Comparison of ENCODE assay signal across 25 cellular contexts in the genomic region with DNA sequence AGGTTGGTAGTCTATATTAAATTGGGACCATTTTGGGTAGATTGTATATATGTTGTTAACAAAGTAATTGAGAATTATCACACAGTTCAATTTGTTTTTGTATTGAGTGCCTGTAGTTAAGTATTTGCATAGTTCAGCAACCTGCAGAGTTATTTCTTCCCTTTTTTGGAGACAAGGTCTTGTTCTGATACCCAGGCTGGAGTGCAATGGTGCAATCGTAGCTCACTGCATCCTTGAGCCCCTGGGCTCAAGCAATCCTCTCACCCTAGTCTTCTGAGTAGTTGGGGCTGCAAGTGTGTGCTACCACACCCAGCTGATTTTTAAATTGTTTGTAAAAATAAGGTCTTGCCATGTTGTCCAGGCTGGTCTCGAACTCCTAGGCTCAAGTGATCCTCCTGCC.
DNase-seq lines count a peak whose midpoint lies in the region; ATAC-seq and TF ChIP-seq lines count a peak whose summit lies in the region.
"Had no signal": no experiment of that assay in that cellular context is flagged by ENCODE, and none has a peak within 500 bp of the region (broad histone marks: within the 10 kb centered on the region; RNA-seq: fewer than 3 reads in every experiment).

No MANE protein-coding gene starts in this region.

- no peaks in the 10 kb centered on the region for H3K36me3 ChIP-seq in Caco-2 (ENCODE audit: control insufficient read depth, insufficient read depth, low read length)

- H3K36me3 Mint-ChIP-seq in Caco-2 (ENCODE audit: insufficient read depth, unreplicated experiment), result peaks cover 42% of the 10 kb centered on the region
- peaks cover 21% of the 10 kb centered on the region for H3K36me3 Mint-ChIP-seq in progenitor cell of endocrine pancreas (ENCODE audit: insufficient read depth)
- H3K36me3 Mint-ChIP-seq in natural killer cell, result peaks cover 26% of the 10 kb centered on the region

- no peaks in the 10 kb centered on the region for H3K27me3 ChIP-seq in Caco-2 (replicated peaks; ENCODE audit: control insufficient read depth, insufficient read depth, low read length)

- H3K4me3 ChIP-seq in Caco-2 (ENCODE audit: low read depth, low read length), result no peak overlapping the region
- H3K4me3 ChIP-seq: K562, SK-N-MC had no signal

- POLR2A ChIA-PET in Caco-2 (lab: Charles Lee), result no interaction called here

- H3K4me1 ChIP-seq in Caco-2, result no peaks in the 10 kb centered on the region

- H3K27me3 Mint-ChIP-seq in Caco-2 (ENCODE audit: insufficient read depth, unreplicated experiment), result no peaks in the 10 kb centered on the region
- H3K27me3 Mint-ChIP-seq in progenitor cell of endocrine pancreas, result no peaks in the 10 kb centered on the region
- no peaks in the 10 kb centered on the region for H3K27me3 Mint-ChIP-seq in natural killer cell (ENCODE audit: low read depth in 2 of 2)
- H3K27me3 Mint-ChIP-seq: B cell; CD8-positive, alpha-beta memory T cell had no signal

- H3K9me3 Mint-ChIP-seq in Caco-2 (ENCODE audit: unreplicated experiment) (no peaks in the 10 kb centered on the region), progenitor cell of endocrine pancreas (ENCODE audit: low read depth) (no peaks in the 10 kb centered on the region), natural killer cell (no peaks in the 10 kb centered on the region)
- H3K9me3 Mint-ChIP-seq: CD8-positive, alpha-beta memory T cell had no signal

- no peaks in the 10 kb centered on the region for H3K9me3 ChIP-seq in Caco-2

- no peak for TF ChIP-seq CTCF in Caco-2 (IDR thresholded peaks at IDR 0.05; ENCODE audit: insufficient read depth in 1 of 2, low read depth in 1 of 2, low read length in 1 of 2, severe bottlenecking in 1 of 2, unreplicated experiment in 1 of 2)
- no peak for TF ChIP-seq CTCF in progenitor cell of endocrine pancreas (IDR thresholded peaks at IDR 0.05; ENCODE audit: unreplicated experiment)
- TF ChIP-seq CTCF in natural killer cell (IDR thresholded peaks at IDR 0.05), result no peak

- TSS peak; percentile 16 for BruUV-seq in Caco-2 (replicated peaks; lab: Mats Ljungman, UMichigan)

- H3K27ac Mint-ChIP-seq in Caco-2 (ENCODE audit: unreplicated experiment) (no peak overlapping the region), progenitor cell of endocrine pancreas (peak overlapping the region; percentile 15), natural killer cell (no peak overlapping the region)
- H3K27ac Mint-ChIP-seq: B cell had no signal

- H3K4me3 Mint-ChIP-seq in Caco-2 (ENCODE audit: unreplicated experiment) (no peak overlapping the region), progenitor cell of endocrine pancreas (ENCODE audit: low read depth) (no peak overlapping the region), natural killer cell (no peak overlapping the region)
- H3K4me3 Mint-ChIP-seq: B cell; CD8-positive, alpha-beta memory T cell had no signal

- ATAC-seq in GM18519 (IDR thresholded peaks at IDR 0.05; ENCODE audit: low FRiP score, unreplicated experiment) (peak; percentile 20), GM21515 (IDR thresholded peaks at IDR 0.05; ENCODE audit: unreplicated experiment) (no peak), natural killer cell (no peak)
- ATAC-seq: HCT116, K562 had no signal

- CTCF ChIA-PET in Caco-2 (lab: Charles Lee), result no interaction called here

- H3K4me1 Mint-ChIP-seq in Caco-2 (ENCODE audit: low read depth, unreplicated experiment) (no peaks in the 10 kb centered on the region), progenitor cell of endocrine pancreas (ENCODE audit: low read depth) (peaks cover 2% of the 10 kb centered on the region), natural killer cell (peaks cover 5 to 12% of the 10 kb centered on the region in 2 donors)

- intact Hi-C loops in Caco-2 (cut with micrococcal nuclease; ENCODE audit: unreplicated experiment) (no loop called here), natural killer cell (cut with micrococcal nuclease) (no loop called here)

- DNase-seq in Caco-2, result no peak
- DNase-seq in MV-4-11 (lab: John Stamatoyannopoulos, UW), result peak; percentile 30
- no peak for DNase-seq in progenitor cell of endocrine pancreas (ENCODE audit: low spot score, unreplicated experiment)
- DNase-seq in natural killer cell, result no peak
- DNase-seq in GOT3 (lab: John Stamatoyannopoulos, UW), result no peak
- DNase-seq: Calu3; CD8-positive, alpha-beta memory T cell; DMS79 treated with DMSO at 0.1 percent for 48 hours; GF-D8; Kasumi-1; NCI-H1092; NCI-H1436; NCI-H187; NCI-H2081 treated with DMSO at 0.1 percent for 48 hours; NCI-H2171; NCI-H226; NCI-H510A; NCI-H69; SIG-M5 had no signal
